In genomic region chr11:47667555-47667954, GRCh38 we compare ENCODE assay signal across 15 cellular contexts. TPM values are rescaled to one million over a fixed set of nuclear protein-coding genes. Genes with fewer than 3 reads are reported as not detected.
A peak's percentile ranks its signal among the peaks of the same experiment; 100 is the strongest.
DNase-seq lines count a peak whose midpoint lies in the region; ATAC-seq and TF ChIP-seq lines count a peak whose summit lies in the region.
"Had no signal": no experiment of that assay in that cellular context is flagged by ENCODE, and none has a peak within 500 bp of the region (broad histone marks: within the 10 kb centered on the region; RNA-seq: fewer than 3 reads in every experiment).

No MANE protein-coding gene starts in this region.

- H3K27ac Mint-ChIP-seq in activated CD4-positive, alpha-beta T cell treated with anti-CD3 and anti-CD28 coated beads for 36 hours, result no peak overlapping the region
- peak overlapping the region; percentile 36 for H3K27ac Mint-ChIP-seq in activated T-helper 17 cell treated with anti-CD3 and anti-CD28 coated beads, Interleukin-2, amount 50 U/mL, for 72 hours
- H3K27ac Mint-ChIP-seq in nephron (peak overlapping the region; percentile 81 to 87 (median 83)), type B pancreatic cell (peak overlapping the region; percentile 95)
- H3K27ac Mint-ChIP-seq: CD14-positive monocyte; CD8-positive, alpha-beta T cell; H9 had no signal

- no peak for ATAC-seq in activated CD4-positive, alpha-beta T cell treated with anti-CD3 and anti-CD28 coated beads for 36 hours
- no peak for ATAC-seq in activated T-helper 17 cell treated with anti-CD3 and anti-CD28 coated beads, Interleukin-2, amount 50 U/mL, for 72 hours (replicated peaks)
- ATAC-seq in GM19395 (IDR thresholded peaks at IDR 0.05; ENCODE audit: unreplicated experiment) (no peak), HG03469 (IDR thresholded peaks at IDR 0.05; ENCODE audit: unreplicated experiment) (no peak)
- ATAC-seq: CD8-positive, alpha-beta T cell had no signal

- POLR2A ChIA-PET in activated CD4-positive, alpha-beta T cell treated with anti-CD3 and anti-CD28 coated beads for 36 hours (lab: Charles Lee), result no interaction called here

- CTCF ChIA-PET in activated CD4-positive, alpha-beta T cell treated with anti-CD3 and anti-CD28 coated beads for 36 hours (lab: Charles Lee), result no interaction called here

- no peaks in the 10 kb centered on the region for H3K9me3 Mint-ChIP-seq in activated CD4-positive, alpha-beta T cell treated with anti-CD3 and anti-CD28 coated beads for 36 hours (ENCODE audit: low read depth)
- no peaks in the 10 kb centered on the region for H3K9me3 Mint-ChIP-seq in activated T-helper 17 cell treated with anti-CD3 and anti-CD28 coated beads, Interleukin-2, amount 50 U/mL, for 72 hours
- H3K9me3 Mint-ChIP-seq in nephron (no peaks in the 10 kb centered on the region), type B pancreatic cell (no peaks in the 10 kb centered on the region)
- H3K9me3 Mint-ChIP-seq: CD8-positive, alpha-beta T cell; H9 had no signal

- no peak for TF ChIP-seq CTCF in nephron (IDR thresholded peaks at IDR 0.05; ENCODE audit: unreplicated experiment in 3 of 3)
- no peak for TF ChIP-seq CTCF in type B pancreatic cell (conservative IDR thresholded peaks at IDR 0.05)

- H3K36me3 Mint-ChIP-seq in activated CD4-positive, alpha-beta T cell treated with anti-CD3 and anti-CD28 coated beads for 36 hours (ENCODE audit: low read depth), result no peaks in the 10 kb centered on the region
- H3K36me3 Mint-ChIP-seq in activated T-helper 17 cell treated with anti-CD3 and anti-CD28 coated beads, Interleukin-2, amount 50 U/mL, for 72 hours (ENCODE audit: low read depth), result no peaks in the 10 kb centered on the region
- H3K36me3 Mint-ChIP-seq in nephron (ENCODE audit: low read depth), result no peaks in the 10 kb centered on the region
- no peaks in the 10 kb centered on the region for H3K36me3 Mint-ChIP-seq in type B pancreatic cell
- H3K36me3 Mint-ChIP-seq: CD14-positive monocyte; CD8-positive, alpha-beta T cell had no signal

- no peaks in the 10 kb centered on the region for H3K27me3 Mint-ChIP-seq in activated CD4-positive, alpha-beta T cell treated with anti-CD3 and anti-CD28 coated beads for 36 hours
- H3K27me3 Mint-ChIP-seq in activated T-helper 17 cell treated with anti-CD3 and anti-CD28 coated beads, Interleukin-2, amount 50 U/mL, for 72 hours, result no peaks in the 10 kb centered on the region
- no peaks in the 10 kb centered on the region for H3K27me3 Mint-ChIP-seq in nephron (ENCODE audit: low read depth)
- H3K27me3 Mint-ChIP-seq in type B pancreatic cell, result no peaks in the 10 kb centered on the region

- intact Hi-C loops in activated CD4-positive, alpha-beta T cell treated with anti-CD3 and anti-CD28 coated beads for 36 hours (cut with DNase I, micrococcal nuclease), result no loop called here

- DNase-seq in activated CD4-positive, alpha-beta T cell treated with anti-CD3 and anti-CD28 coated beads for 36 hours, result peak; percentile 17
- DNase-seq in activated CD4-positive, alpha-beta T cell treated with anti-CD3 and anti-CD28 coated beads for 4 hours, result no peak
- DNase-seq in type B pancreatic cell (ENCODE audit: extremely low spot score, unreplicated experiment), result no peak
- DNase-seq: CD8-positive, alpha-beta T cell; COR-L47; DMS153; DMS79 treated with DMSO at 0.1 percent for 48 hours; EL; GOT3; H9 had no signal

- H3K4me3 Mint-ChIP-seq in activated CD4-positive, alpha-beta T cell treated with anti-CD3 and anti-CD28 coated beads for 36 hours, result no peak overlapping the region
- H3K4me3 Mint-ChIP-seq in activated T-helper 17 cell treated with anti-CD3 and anti-CD28 coated beads, Interleukin-2, amount 50 U/mL, for 72 hours, result no peak overlapping the region
- H3K4me3 Mint-ChIP-seq in nephron, result no peak overlapping the region
- peak overlapping the region; percentile 14 for H3K4me3 Mint-ChIP-seq in type B pancreatic cell
- H3K4me3 Mint-ChIP-seq: CD14-positive monocyte; CD8-positive, alpha-beta T cell; H9 had no signal

- peaks cover 27% of the 10 kb centered on the region for H3K4me1 Mint-ChIP-seq in activated CD4-positive, alpha-beta T cell treated with anti-CD3 and anti-CD28 coated beads for 36 hours
- H3K4me1 Mint-ChIP-seq in activated T-helper 17 cell treated with anti-CD3 and anti-CD28 coated beads, Interleukin-2, amount 50 U/mL, for 72 hours, result no peaks in the 10 kb centered on the region
- peaks cover 13% of the 10 kb centered on the region for H3K4me1 Mint-ChIP-seq in nephron
- H3K4me1 Mint-ChIP-seq in type B pancreatic cell (ENCODE audit: unreplicated experiment), result no peaks in the 10 kb centered on the region

RNA-seq across cellular contexts. Expression of gene MTCH2, which starts 25.2 kb away (rescaled TPM):
- 100 to 1,000 TPM in 1 of 2 experiments, 10 to 100 TPM in 1; 94.8 to 138 TPM for total RNA-seq in activated CD4-positive, alpha-beta T cell treated with anti-CD3 and anti-CD28 coated beads for 36 hours
- total RNA-seq in activated T-helper 17 cell treated with anti-CD3 and anti-CD28 coated beads, Interleukin-2, amount 50 U/mL, for 72 hours, result 100 to 1,000 TPM in 1 of 2 donors, 10 to 100 TPM in 1; 91.2 to 173 TPM
- 96.1 and 134 TPM in 2 replicates for total RNA-seq in type B pancreatic cell (ENCODE audit: low replicate concordance)

RNA-seq across cellular contexts. Expression of gene AGBL2, which starts 47.6 kb away (rescaled TPM):
- total RNA-seq in activated CD4-positive, alpha-beta T cell treated with anti-CD3 and anti-CD28 coated beads for 36 hours, result 1 to 10 TPM; 3.5 to 5.6 TPM
- 1 to 10 TPM; 3.7 to 8.6 TPM for total RNA-seq in activated T-helper 17 cell treated with anti-CD3 and anti-CD28 coated beads, Interleukin-2, amount 50 U/mL, for 72 hours
- 5.8 and 5.9 TPM in 2 replicates for total RNA-seq in type B pancreatic cell (ENCODE audit: low replicate concordance)
